In genomic region chr13:44904982-44905381, GRCh38 we compare ENCODE assay signal across 10 cellular contexts.
DNase-seq lines count a peak whose midpoint lies in the region; ATAC-seq and TF ChIP-seq lines count a peak whose summit lies in the region.
"Had no signal": no experiment of that assay in that cellular context is flagged by ENCODE, and none has a peak within 500 bp of the region (broad histone marks: within the 10 kb centered on the region; RNA-seq: fewer than 3 reads in every experiment).

No MANE protein-coding gene starts in this region.

- POLR2A ChIA-PET in BJ (lab: Charles Lee) (interaction anchor here (1.0 kb wide), 1 partner anchor 12 kb away, joined by 5 read pairs; no protein-coding TSS in a partner anchor), Panc1 (lab: Charles Lee) (no interaction called here), HEK293T (lab: Yijun Ruan, JAX) (no interaction called here)

- H3K9me3 ChIP-seq in Panc1 (ENCODE audit: control insufficient read depth, insufficient read depth, low read depth, low read length), result no peaks in the 10 kb centered on the region
- no peaks in the 10 kb centered on the region for H3K9me3 ChIP-seq in ovary

- ATAC-seq in Panc1 (peak; percentile 80; the same call in 1 of the 2 replicates), HG02588 (IDR thresholded peaks at IDR 0.05; ENCODE audit: unreplicated experiment) (no peak), HG02678 (IDR thresholded peaks at IDR 0.05; ENCODE audit: unreplicated experiment) (no peak)

- no peak overlapping the region for H3K4me3 ChIP-seq in BJ (ENCODE audit: low read depth, low read length)
- no peak overlapping the region for H3K4me3 ChIP-seq in Panc1 (ENCODE audit: low read depth in 2 of 2, low read length in 2 of 2)
- no peak overlapping the region for H3K4me3 ChIP-seq in ovary

- H3K36me3 ChIP-seq in BJ (ENCODE audit: control insufficient read depth, insufficient read depth, low read length), result no peaks in the 10 kb centered on the region
- no peaks in the 10 kb centered on the region for H3K36me3 ChIP-seq in Panc1 (ENCODE audit: control insufficient read depth, insufficient read depth, low read length)
- no peaks in the 10 kb centered on the region for H3K36me3 ChIP-seq in ovary

- no peak overlapping the region; the same call in 1 of the 2 replicates for H3K27ac ChIP-seq in Panc1 (ENCODE audit: low read length)
- H3K27ac ChIP-seq in ovary, result peak overlapping the region in 1 of 2 donors; percentile 57

- no peak for TF ChIP-seq POLR2A in ovary (IDR thresholded peaks at IDR 0.05)

- H3K4me1 ChIP-seq in Panc1 (ENCODE audit: control insufficient read depth, insufficient read depth, low read length), result no peaks in the 10 kb centered on the region
- peaks cover 17% of the 10 kb centered on the region for H3K4me1 ChIP-seq in ovary (ENCODE audit: insufficient read depth)

- intact Hi-C loops in Panc1 (cut with micrococcal nuclease; ENCODE audit: unreplicated experiment) (no loop called here), ovary (cut with DNase I) (no loop called here)

- no peaks in the 10 kb centered on the region for H3K27me3 ChIP-seq in BJ (ENCODE audit: control insufficient read depth, insufficient read depth, low read length)
- H3K27me3 ChIP-seq in Panc1 (ENCODE audit: control insufficient read depth, insufficient read depth, low read length), result no peaks in the 10 kb centered on the region
- H3K27me3 ChIP-seq in ovary, result no peaks in the 10 kb centered on the region

- CTCF ChIA-PET in BJ (lab: Yijun Ruan, JAX) (interaction anchor here (0.8 to 2.7 kb wide), 4 partner anchors 8 to 162 kb away, joined by 3 to 9 read pairs (median 4); no protein-coding TSS in a partner anchor), Panc1 (lab: Charles Lee) (no interaction called here), HEK293T (lab: Yijun Ruan, JAX) (no interaction called here)

- no peak for TF ChIP-seq EP300 in ovary (IDR thresholded peaks at IDR 0.05)

- in situ Hi-C loops in Panc1 (cut with HindIII; ENCODE audit: low pct_unique_long_range_greater_than_20kb, low sequenced_read_pairs), result no loop called here

- DNase-seq in BJ (ENCODE audit: low read depth), result peak; percentile 96
- no peak for DNase-seq in Panc1 (ENCODE audit: low read depth, low spot score)
- peak; percentile 99 for DNase-seq in fibroblast of the conjunctiva (ENCODE audit: low read depth)
- DNase-seq in ovary, result peak; percentile 50 to 76 (median 51)
- no peak for DNase-seq in HEK293T (ENCODE audit: extremely low spot score)
- no peak for DNase-seq in occipital lobe (lab: John Stamatoyannopoulos, UW)
- DNase-seq: central memory CD4-positive, alpha-beta T cell; stimulated activated CD4-positive, alpha-beta T cell treated with anti-CD3 and anti-CD28 coated beads, Interleukin-4, amount 100 ng/mL, for 1 hour had no signal

- BruUV-seq in Panc1 (replicated peaks; lab: Mats Ljungman, UMichigan), result no TSS peak

- WGBS in ovary, 3 donors, result 13 to 24% (median 17%) methylated on average over 5 of the region's 5 CpGs

- TF ChIP-seq CTCF in BJ (IDR thresholded peaks at IDR 0.05; ENCODE audit: insufficient read depth, low read depth, low read length), result no peak
- TF ChIP-seq CTCF in Panc1 (IDR thresholded peaks at IDR 0.05), result no peak
- no peak for TF ChIP-seq CTCF in ovary (IDR thresholded peaks at IDR 0.05)

TF ChIP-seq in HEK293T, 16 proteins besides CTCF, POLR2A, EP300 and RAD21:
- TF ChIP-seq FOXM1 (IDR thresholded peaks at IDR 0.05; ENCODE audit: borderline replicate concordance) (no peak), PKNOX1 (IDR thresholded peaks at IDR 0.05) (no peak), ELF4 (IDR thresholded peaks at IDR 0.05) (no peak)

Comparison
In these comparisons a context has a peak if more than half of its experiments do, and no peak if none do; other contexts are left out.
1. DNase-seq: peak in BJ (single experiment), fibroblast of the conjunctiva (single experiment) and ovary (5 of 5); none in Panc1 (single experiment), HEK293T (single experiment) and occipital lobe (single experiment).